Comparison of ENCODE assay signal across 8 cellular contexts in the genomic region with DNA sequence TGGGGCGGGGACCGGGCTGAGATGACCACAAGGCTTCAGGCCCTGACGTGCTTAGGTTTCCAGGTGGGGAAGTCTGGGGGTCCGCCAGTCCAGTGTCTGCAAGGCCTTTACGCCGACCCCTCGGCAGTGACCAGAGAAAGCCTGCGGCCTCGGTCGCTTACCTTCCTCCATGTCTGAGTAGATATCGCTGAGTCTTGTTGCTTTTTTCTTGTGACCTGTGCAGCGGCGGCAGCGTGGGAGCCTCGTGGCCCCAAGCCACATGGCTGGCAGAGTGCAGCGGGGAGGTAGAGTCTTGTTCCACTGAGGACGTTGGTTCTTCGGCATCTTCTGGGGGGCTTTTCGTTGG. TPM values are rescaled to one million over a fixed set of nuclear protein-coding genes. Genes with fewer than 3 reads are reported as not detected.
DNase-seq lines count a peak whose midpoint lies in the region; ATAC-seq, FAIRE-seq and TF ChIP-seq lines count a peak whose summit lies in the region.

No MANE protein-coding gene starts in this region.

- no peak for TF ChIP-seq RAD21 in A549 (conservative IDR thresholded peaks at IDR 0.05 in 1 of 2, IDR thresholded peaks at IDR 0.05 in 1 of 2)

- TF ChIP-seq POLR2A in A549 (IDR thresholded peaks at IDR 0.05; ENCODE audit: low read length): no peak

- H3K27ac ChIP-seq in A549 (peak overlapping the region; percentile 86 to 91), left ventricle myocardium inferior (replicated peaks) (peak overlapping the region; percentile 92)

- ATAC-seq in A549 (peak; percentile 28 to 35; a peak in 5 of 6 replicates), GM19043 (IDR thresholded peaks at IDR 0.05; ENCODE audit: low read depth, unreplicated experiment) (peak; percentile 4), HG03565 (IDR thresholded peaks at IDR 0.05; ENCODE audit: unreplicated experiment) (peak; percentile 3)

- peak overlapping the region; percentile 94 for H3K4me2 ChIP-seq in A549

- H3K9me3 ChIP-seq in A549: no peaks in the 10 kb centered on the region
- no peaks in the 10 kb centered on the region for H3K9me3 ChIP-seq in left ventricle myocardium inferior (replicated peaks)

- peaks cover 47% of the 10 kb centered on the region for H3K36me3 ChIP-seq in left ventricle myocardium inferior

- intact Hi-C loops in left ventricle myocardium inferior (cut with micrococcal nuclease): no loop called here

- 4% methylated on average over 18 of the region's 19 CpGs for whole genome bisulfite sequencing in A549 (ENCODE audit: missing lambda C conversion rate)

- H3K4me3 ChIP-seq in A549 (peak overlapping the region; percentile 75), left ventricle myocardium inferior (peak overlapping the region; percentile 83)

- H3K27me3 ChIP-seq in left ventricle myocardium inferior (ENCODE audit: low read depth): no peaks in the 10 kb centered on the region

- CTCF ChIA-PET in A549 (lab: Yijun Ruan, JAX): interaction anchor here (0.5 to 6.8 kb wide), 9 partner anchors 9 to 270 kb away, joined by 3 to 40 read pairs (median 6); a partner anchor contains a TSS

- DNase-seq in A549 (ENCODE audit: low read depth in 1 of 2, low spot score in 1 of 2): no peak
- peak; percentile 5 for DNase-seq in activated T-helper 1 cell treated with Interleukin-2 at 50 U/mL for 16 hours (ENCODE audit: low read depth)
- DNase-seq in left ventricle myocardium inferior: no peak
- DNase-seq in stimulated activated CD4-positive, alpha-beta T cell treated with anti-CD3 and anti-CD28 coated beads, Interleukin-12 subunit alpha, Interleukin-12 subunit beta, amount 100 ng/mL, for 24 hours (ENCODE audit: low read depth in 2 of 2): peak; percentile 37 to 54
- no peak for DNase-seq in NCI-H510A (lab: John Stamatoyannopoulos, UW)
- DNase-seq in GM19238 (ENCODE audit: insufficient read length, low spot score): no peak

- peaks cover 28% of the 10 kb centered on the region for H3K4me1 ChIP-seq in A549
- H3K4me1 ChIP-seq in left ventricle myocardium inferior: peaks cover 29% of the 10 kb centered on the region

- no peak for TF ChIP-seq EP300 in A549 (IDR thresholded peaks at IDR 0.05)

- POLR2A ChIA-PET in A549 (lab: Yijun Ruan, JAX): interaction anchor here (1.0 to 1.9 kb wide), 9 partner anchors 8 to 334 kb away, joined by 3 to 7 read pairs (median 5); a partner anchor contains a TSS

- FAIRE-seq in A549 (lab: Jason Lieb, UNC): no peak

- TF ChIP-seq CTCF in A549 (IDR thresholded peaks at IDR 0.05): no peak
- TF ChIP-seq CTCF in left ventricle myocardium inferior (IDR thresholded peaks at IDR 0.05; ENCODE audit: borderline replicate concordance): no peak

TF ChIP-seq in A549, 52 proteins besides CTCF, POLR2A, EP300 and RAD21:
- peak; percentile 3; the same call in 1 of the 2 replicates for TF ChIP-seq KDM5A (IDR thresholded peaks at IDR 0.05)
- TF ChIP-seq, protein P1, sequence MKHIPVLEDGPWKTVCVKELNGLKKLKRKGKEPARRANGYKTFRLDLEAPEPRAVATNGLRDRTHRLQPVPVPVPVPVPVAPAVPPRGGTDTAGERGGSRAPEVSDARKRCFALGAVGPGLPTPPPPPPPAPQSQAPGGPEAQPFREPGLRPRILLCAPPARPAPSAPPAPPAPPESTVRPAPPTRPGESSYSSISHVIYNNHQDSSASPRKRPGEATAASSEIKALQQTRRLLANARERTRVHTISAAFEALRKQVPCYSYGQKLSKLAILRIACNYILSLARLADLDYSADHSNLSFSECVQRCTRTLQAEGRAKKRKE (CRISPR knock-in tag; IDR thresholded peaks at IDR 0.05; ENCODE audit: low read depth): 0 out of 2 replicates have a peak, but pooled peaks have one; percentile 39
- no peak for TF ChIP-seq NR3C1 (IDR thresholded peaks at IDR 0.05)
- TF ChIP-seq TP53 (CRISPR knock-in tag; IDR thresholded peaks at IDR 0.05): peak; percentile 54
- peak; percentile 53 for TF ChIP-seq PHF8 (IDR thresholded peaks at IDR 0.05; ENCODE audit: borderline replicate concordance, low read depth)
- no peak for TF ChIP-seq ZFP36 (IDR thresholded peaks at IDR 0.05; ENCODE audit: borderline replicate concordance, partially characterized antibody)
- TF ChIP-seq EHF (CRISPR knock-in tag; IDR thresholded peaks at IDR 0.05): peak; percentile 63; the same call in 1 of the 2 replicates
- peak; percentile 98; the same call in 1 of the 2 replicates for TF ChIP-seq MYC (IDR thresholded peaks at IDR 0.05; ENCODE audit: borderline replicate concordance, low read length)
- TF ChIP-seq, protein P2, sequence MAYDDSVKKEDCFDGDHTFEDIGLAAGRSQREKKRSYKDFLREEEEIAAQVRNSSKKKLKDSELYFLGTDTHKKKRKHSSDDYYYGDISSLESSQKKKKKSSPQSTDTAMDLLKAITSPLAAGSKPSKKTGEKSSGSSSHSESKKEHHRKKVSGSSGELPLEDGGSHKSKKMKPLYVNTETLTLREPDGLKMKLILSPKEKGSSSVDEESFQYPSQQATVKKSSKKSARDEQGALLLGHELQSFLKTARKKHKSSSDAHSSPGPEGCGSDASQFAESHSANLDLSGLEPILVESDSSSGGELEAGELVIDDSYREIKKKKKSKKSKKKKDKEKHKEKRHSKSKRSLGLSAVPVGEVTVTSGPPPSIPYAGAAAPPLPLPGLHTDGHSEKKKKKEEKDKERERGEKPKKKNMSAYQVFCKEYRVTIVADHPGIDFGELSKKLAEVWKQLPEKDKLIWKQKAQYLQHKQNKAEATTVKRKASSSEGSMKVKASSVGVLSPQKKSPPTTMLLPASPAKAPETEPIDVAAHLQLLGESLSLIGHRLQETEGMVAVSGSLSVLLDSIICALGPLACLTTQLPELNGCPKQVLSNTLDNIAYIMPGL (CRISPR knock-in tag; IDR thresholded peaks at IDR 0.05; ENCODE audit: borderline replicate concordance): 0 out of 2 replicates have a peak, but pooled peaks have one; percentile 42
- TF ChIP-seq, protein P3, sequence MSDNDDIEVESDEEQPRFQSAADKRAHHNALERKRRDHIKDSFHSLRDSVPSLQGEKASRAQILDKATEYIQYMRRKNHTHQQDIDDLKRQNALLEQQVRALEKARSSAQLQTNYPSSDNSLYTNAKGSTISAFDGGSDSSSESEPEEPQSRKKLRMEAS (IDR thresholded peaks at IDR 0.05): peak; percentile 91
- TF ChIP-seq JUN (IDR thresholded peaks at IDR 0.05): peak in 1 of 2 experiments; percentile 46; a peak in 2 of 5 replicates
TF ChIP-seq in A549: peak in this region for 9.

RNA-seq across cellular contexts. Expression of a gene that starts 0.3 kb away (rescaled TPM):
- 128 and 188 TPM in 2 replicates for polyA plus RNA-seq in A549 (2011; rRNA removed)
- 98.0 and 113 TPM in 2 replicates for polyA plus RNA-seq in A549 (2012; cell fraction: cytosol; rRNA removed)
- 76.9 and 103 TPM in 2 replicates for polyA plus RNA-seq in A549 (2012; cell fraction: nucleus; rRNA removed)
- polyA plus RNA-seq in A549 (2017; fragmentation: RNase III; extraction: RNeasy Plus Mini Kit Qiagen cat#74134 plus additional on column Dnase treatment): 123 to 155 TPM (median 129 TPM) in 3 replicates
- 65.4 and 65.9 TPM in 2 replicates for polyA minus RNA-seq in A549 (2011; rRNA and poly(A)+ RNA removed)
- 28.3 TPM for total RNA-seq in left ventricle myocardium inferior

RNA-seq across cellular contexts. Expression of a gene that starts 19.7 kb away (rescaled TPM):
- polyA plus RNA-seq in A549 (2011; rRNA removed) (27.0 and 34.1 TPM in 2 replicates), A549 (2017; fragmentation: RNase III; extraction: RNeasy Plus Mini Kit Qiagen cat#74134 plus additional on column Dnase treatment) (43.9 to 49.1 TPM (median 44.1 TPM) in 3 replicates)
- polyA plus RNA-seq in A549 (2012; cell fraction: cytosol; rRNA removed): 42.6 and 53.3 TPM in 2 replicates
- polyA plus RNA-seq in A549 (2012; cell fraction: nucleus; rRNA removed): 149 and 152 TPM in 2 replicates
- polyA minus RNA-seq in A549 (2011; rRNA and poly(A)+ RNA removed): 59.6 and 71.3 TPM in 2 replicates
- 12.1 TPM for total RNA-seq in left ventricle myocardium inferior

RNA-seq across cellular contexts. Expression of a gene that starts 32.4 kb away (rescaled TPM):
- polyA plus RNA-seq in A549 (2011; rRNA removed) (47.0 and 47.5 TPM in 2 replicates), A549 (2017; fragmentation: RNase III; extraction: RNeasy Plus Mini Kit Qiagen cat#74134 plus additional on column Dnase treatment) (33.3 to 37.3 TPM (median 37.2 TPM) in 3 replicates)
- polyA plus RNA-seq in A549 (2012; cell fraction: cytosol; rRNA removed): 47.6 and 55.4 TPM in 2 replicates
- polyA plus RNA-seq in A549 (2012; cell fraction: nucleus; rRNA removed): 145 and 151 TPM in 2 replicates
- 63.4 and 69.4 TPM in 2 replicates for polyA minus RNA-seq in A549 (2011; rRNA and poly(A)+ RNA removed)
- 52.2 TPM for total RNA-seq in left ventricle myocardium inferior

Comparison
In these comparisons a context has a peak if more than half of its experiments do, and no peak if none do; other contexts are left out.
1. DNase-seq: peak in activated T-helper 1 cell treated with Interleukin-2 at 50 U/mL for 16 hours (single experiment) and stimulated activated CD4-positive, alpha-beta T cell treated with anti-CD3 and anti-CD28 coated beads, Interleukin-12 subunit alpha, Interleukin-12 subunit beta, amount 100 ng/mL, for 24 hours (2 of 2); none in A549 (0 of 2), left ventricle myocardium inferior (single experiment), NCI-H510A (single experiment) and GM19238 (single experiment).
2. Peak in every context shown above with its lines, with median percentiles within 50 percentile points of each other: ATAC-seq.